In the genomic region with DNA sequence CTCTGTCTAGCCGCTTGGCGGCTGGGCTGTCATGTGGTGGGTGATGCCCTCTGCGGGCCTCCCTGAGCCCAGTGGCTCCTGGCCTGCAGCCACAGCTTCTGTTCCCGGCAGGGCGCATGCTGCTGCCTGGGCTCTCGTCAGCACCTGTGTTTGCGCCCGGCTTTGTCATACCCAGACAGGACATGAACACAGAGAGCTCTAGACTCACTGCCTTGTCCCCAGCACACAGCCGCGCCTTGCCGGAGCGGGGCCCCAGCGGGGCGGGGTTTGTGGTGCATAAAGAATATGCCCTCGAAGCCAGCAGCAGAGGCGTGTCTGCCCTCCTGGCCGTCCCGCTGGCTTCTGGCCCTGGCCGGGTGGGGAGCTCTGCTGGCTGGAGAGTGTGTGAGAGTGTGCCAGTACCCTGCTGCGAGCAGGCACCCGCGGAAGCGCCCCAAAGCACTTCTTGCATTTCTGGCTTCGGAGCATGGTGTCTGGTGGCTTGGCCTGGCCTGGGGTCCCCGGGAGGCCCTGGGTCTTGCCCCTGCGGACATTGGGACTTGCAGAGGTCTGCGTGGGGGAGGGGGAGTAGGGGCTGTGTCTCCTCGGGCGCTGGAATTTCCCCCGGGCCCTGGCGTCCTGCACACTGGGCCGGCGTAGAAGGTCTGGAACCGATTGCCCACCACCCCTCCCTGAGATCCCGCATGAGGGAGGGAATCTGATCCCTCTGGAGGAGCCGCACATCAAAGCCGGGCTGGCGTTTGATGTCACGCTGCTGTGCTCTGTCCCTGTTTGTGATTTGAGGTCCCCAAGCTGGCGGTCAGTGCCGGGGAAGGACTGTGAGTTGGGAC, we compare ENCODE assay signal across 8 cellular contexts. TPM values are rescaled to one million over a fixed set of nuclear protein-coding genes. Genes with fewer than 3 reads are reported as not detected.
DNase-seq lines count a peak whose midpoint lies in the region; ATAC-seq and TF ChIP-seq lines count a peak whose summit lies in the region.

No MANE protein-coding gene starts in this region.

- H3K4me1 ChIP-seq in liver (ENCODE audit: control insufficient read depth in 4 of 4, insufficient read depth in 4 of 4, low read length in 3 of 4) = peaks cover 12 to 32% (median 21%) of the 10 kb centered on the region in 4 donors

- DNase-seq in AG04449 (ENCODE audit: low read depth, low spot score) (no peak), NCI-H2029 (lab: John Stamatoyannopoulos, UW) (peak; percentile 85), coronary artery (ENCODE audit: low spot score) (no peak), HuH-7.5 (ENCODE audit: low spot score) (no peak), HCEC 1CT (no peak), NCI-H2227 (lab: John Stamatoyannopoulos, UW; ENCODE audit: unreplicated experiment) (no peak)

- peaks cover 0 to 6% (median 1%) of the 10 kb centered on the region in 4 donors for H3K36me3 ChIP-seq in liver (ENCODE audit: control insufficient read depth in 4 of 4, insufficient read depth in 3 of 4, low read depth in 1 of 4, low read length in 3 of 4)

- H3K27ac ChIP-seq in coronary artery = peak overlapping the region in 1 of 2 donors; percentile 52
- peak overlapping the region; percentile 10 to 45 for H3K27ac ChIP-seq in liver (ENCODE audit: low read depth in 1 of 2, low read length in 2 of 2)

- no peak for ATAC-seq in HG02623 (IDR thresholded peaks at IDR 0.05; ENCODE audit: unreplicated experiment)

- peak overlapping the region; percentile 6 for H3K4me3 ChIP-seq in AG04449 (ENCODE audit: low read depth, low read length)
- peak overlapping the region; percentile 60 for H3K4me3 ChIP-seq in coronary artery
- H3K4me3 ChIP-seq in liver (ENCODE audit: low read depth in 1 of 3, low read length in 3 of 3) = no peak overlapping the region

- 30% methylated on average over 41 of the region's 41 CpGs for WGBS in liver

- no peak for TF ChIP-seq CTCF in AG04449 (IDR thresholded peaks at IDR 0.05; ENCODE audit: insufficient read depth, low read length, missing control alignments)
- no peak for TF ChIP-seq CTCF in coronary artery (IDR thresholded peaks at IDR 0.05)
- TF ChIP-seq CTCF in liver (IDR thresholded peaks at IDR 0.05; ENCODE audit: low read depth, low read length, missing input control) = no peak

- CTCF ChIA-PET in AG04449 (lab: Yijun Ruan, JAX) = interaction anchor here (0.6 to 3.1 kb wide), 4 partner anchors 9 to 32 kb away, joined by 3 to 13 read pairs (median 8); no protein-coding TSS in a partner anchor

- peak in 1 of 2 donors; percentile 61 for TF ChIP-seq RAD21 in liver (IDR thresholded peaks at IDR 0.05)

- peak overlapping the region in 1 of 2 donors; percentile 5 for H3K9ac ChIP-seq in liver (ENCODE audit: low read depth in 1 of 2, low read length in 2 of 2)

- POLR2A ChIA-PET in AG04449 (lab: Yijun Ruan, JAX) = interaction anchor here (1.3 kb wide), 1 partner anchor 68 kb away, joined by 3 read pairs; no protein-coding TSS in a partner anchor

- no peaks in the 10 kb centered on the region for H3K27me3 ChIP-seq in liver (ENCODE audit: control insufficient read depth in 4 of 4, insufficient read depth in 4 of 4, low read length in 3 of 4)

- no peaks in the 10 kb centered on the region for H3K9me3 ChIP-seq in liver (ENCODE audit: control insufficient read depth in 4 of 4, low read length in 3 of 4)

TF ChIP-seq in liver, 16 proteins besides CTCF, POLR2A, EP300 and RAD21:
- no peak for TF ChIP-seq FOXA2 (IDR thresholded peaks at IDR 0.05)
- TF ChIP-seq, protein P1, sequence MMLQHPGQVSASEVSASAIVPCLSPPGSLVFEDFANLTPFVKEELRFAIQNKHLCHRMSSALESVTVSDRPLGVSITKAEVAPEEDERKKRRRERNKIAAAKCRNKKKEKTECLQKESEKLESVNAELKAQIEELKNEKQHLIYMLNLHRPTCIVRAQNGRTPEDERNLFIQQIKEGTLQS (IDR thresholded peaks at IDR 0.05) = no peak
- no peak for TF ChIP-seq EGR1 (IDR thresholded peaks at IDR 0.05; ENCODE audit: low read depth in 2 of 2)
- TF ChIP-seq GABPA (IDR thresholded peaks at IDR 0.05 in 1 of 2, conservative IDR thresholded peaks at IDR 0.05 in 1 of 2) = peak in 1 of 2 donors; percentile 38
- TF ChIP-seq REST (IDR thresholded peaks at IDR 0.05) = peak; percentile 52
- TF ChIP-seq, protein P2, sequence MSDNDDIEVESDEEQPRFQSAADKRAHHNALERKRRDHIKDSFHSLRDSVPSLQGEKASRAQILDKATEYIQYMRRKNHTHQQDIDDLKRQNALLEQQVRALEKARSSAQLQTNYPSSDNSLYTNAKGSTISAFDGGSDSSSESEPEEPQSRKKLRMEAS (IDR thresholded peaks at IDR 0.05) = no peak
- TF ChIP-seq YY1 (IDR thresholded peaks at IDR 0.05) = peak; percentile 53
- TF ChIP-seq HNF4G (IDR thresholded peaks at IDR 0.05) = no peak
- no peak for TF ChIP-seq JUND (IDR thresholded peaks at IDR 0.05)
- peak in 1 of 2 donors; percentile 48 for TF ChIP-seq HNF4A (conservative IDR thresholded peaks at IDR 0.05)
- no peak for TF ChIP-seq FOXA1 (IDR thresholded peaks at IDR 0.05)
- no peak for TF ChIP-seq TAF1 (conservative IDR thresholded peaks at IDR 0.05)
- TF ChIP-seq ZBTB33 (IDR thresholded peaks at IDR 0.05) = no peak
- no peak for TF ChIP-seq NR2F2 (IDR thresholded peaks at IDR 0.05)
- TF ChIP-seq RXRA (IDR thresholded peaks at IDR 0.05) = peak; percentile 57 to 63
- peak; percentile 71 for TF ChIP-seq SP1 (IDR thresholded peaks at IDR 0.05)
TF ChIP-seq in liver: peak in this region for 6.

RNA-seq across cellular contexts. Expression of gene ASPSCR1, which starts 14.5 kb away (rescaled TPM):
- 10 to 100 TPM; 17.8 to 26.2 TPM for total RNA-seq in liver
- 10 to 100 TPM; 19.0 to 21.7 TPM for polyA plus RNA-seq in liver

RNA-seq across cellular contexts. Expression of gene CENPX, which starts 30.8 kb away (rescaled TPM):
- total RNA-seq in liver = 10 to 100 TPM; 22.5 to 40.6 TPM
- 10 to 100 TPM; 49.2 to 83.9 TPM for polyA plus RNA-seq in liver

RNA-seq across cellular contexts. Expression of gene NOTUM, which starts 30.9 kb away (rescaled TPM):
- 1 to 10 TPM in 1 of 2 donors, under 1 TPM in 1; 0.19 to 5.4 TPM for total RNA-seq in liver
- 1 to 10 TPM; 1.1 to 2.0 TPM for polyA plus RNA-seq in liver

RNA-seq across cellular contexts. Expression of gene LRRC45, which starts 31.2 kb away (rescaled TPM):
- 10 to 100 TPM in 1 of 2 donors, 1 to 10 TPM in 1; 7.2 to 14.1 TPM for total RNA-seq in liver
- 1 to 10 TPM; 4.0 to 6.8 TPM for polyA plus RNA-seq in liver

RNA-seq across cellular contexts. Expression of gene RAC3, which starts 39.6 kb away (rescaled TPM):
- total RNA-seq in liver = 1 to 10 TPM; 3.1 to 6.3 TPM
- polyA plus RNA-seq in liver = 1 to 10 TPM in 1 of 2 donors, under 1 TPM in 1; 0.63 to 3.5 TPM

Comparison
In these comparisons a context has a peak if more than half of its experiments do, and no peak if none do; other contexts are left out.
1. H3K4me3 ChIP-seq: peak in AG04449 (single experiment) and coronary artery (single experiment); none in liver (0 of 3).